Comparison of ENCODE assay signal across 8 cellular contexts in genomic region chr10:21020545-21020944, GRCh38.
DNase-seq lines count a peak whose midpoint lies in the region; ATAC-seq, FAIRE-seq and TF ChIP-seq lines count a peak whose summit lies in the region.

No MANE protein-coding gene starts in this region.

- no peaks in the 10 kb centered on the region for H3K36me3 ChIP-seq in endothelial cell of umbilical vein (ENCODE audit: control insufficient read depth in 2 of 2, extremely low read depth in 1 of 2, insufficient read depth in 2 of 2, low read length in 2 of 2)

- ATAC-seq in Right ventricle myocardium inferior (peak; percentile 24), HG02623 (IDR thresholded peaks at IDR 0.05; ENCODE audit: unreplicated experiment) (peak; percentile 89)

- no peaks in the 10 kb centered on the region for H3K9me1 ChIP-seq in endothelial cell of umbilical vein (replicated peaks; ENCODE audit: control insufficient read depth, extremely low read depth, insufficient read depth, low read length)

- no peak for TF ChIP-seq POLR2A in endothelial cell of umbilical vein (IDR thresholded peaks at IDR 0.05; ENCODE audit: low read depth, low read length)

- H3K9me3 ChIP-seq in endothelial cell of umbilical vein (replicated peaks; ENCODE audit: control insufficient read depth, insufficient read depth, low read length), result no peaks in the 10 kb centered on the region

- dilution Hi-C loops in endothelial cell of umbilical vein (cut with MboI; ENCODE audit: extremely low pct_ligation_motif_present, low sequenced_read_pairs), result no loop called here

- no TSS peak for BruUV-seq in endothelial cell of umbilical vein (replicated peaks; lab: Mats Ljungman, UMichigan)

- POLR2A ChIA-PET in endothelial cell of umbilical vein (lab: Charles Lee), result no interaction called here

- H2AFZ ChIP-seq in endothelial cell of umbilical vein (ENCODE audit: low read depth, low read length), result peak overlapping the region; percentile 15

- H3K4me3 ChIP-seq in endothelial cell of umbilical vein (replicated peaks in 1 of 3; ENCODE audit: insufficient read depth in 1 of 3, low read depth in 1 of 3, low read length in 3 of 3) (no peak overlapping the region), dorsolateral prefrontal cortex (no peak overlapping the region)

- TF ChIP-seq CTCF in endothelial cell of umbilical vein (IDR thresholded peaks at IDR 0.05; ENCODE audit: extremely low read depth in 1 of 2, insufficient read depth in 1 of 2, low read depth in 1 of 2, low read length in 2 of 2) (peak; percentile 55 to 63), dorsolateral prefrontal cortex (IDR thresholded peaks at IDR 0.05 in 54 of 56, conservative IDR thresholded peaks at IDR 0.05 in 2 of 56; ENCODE audit: low read depth in 1 of 56, partially characterized antibody in 56 of 56) (peak in 9 of 56 donors; percentile 5 to 18 (median 8))

- H3K4me1 ChIP-seq in endothelial cell of umbilical vein (ENCODE audit: control insufficient read depth, extremely low read depth, insufficient read depth, low read length), result no peaks in the 10 kb centered on the region

- FAIRE-seq in endothelial cell of umbilical vein (lab: Jason Lieb, UNC), result peak; percentile 4

- no peak overlapping the region for H3K4me2 ChIP-seq in endothelial cell of umbilical vein (ENCODE audit: insufficient read depth, low read length)

- H3K9ac ChIP-seq in endothelial cell of umbilical vein (replicated peaks; ENCODE audit: extremely low read depth, insufficient read depth, low read length), result no peak overlapping the region

- H3K79me2 ChIP-seq in endothelial cell of umbilical vein (ENCODE audit: control insufficient read depth, insufficient read depth, low read length), result no peaks in the 10 kb centered on the region

- H4K20me1 ChIP-seq in endothelial cell of umbilical vein (replicated peaks; ENCODE audit: control insufficient read depth, extremely low read depth, insufficient read depth, low read length), result no peaks in the 10 kb centered on the region

- intact Hi-C loops in Right ventricle myocardium inferior (cut with DNase I) (no loop called here), cardiac septum (cut with DNase I) (no loop called here), endothelial cell of umbilical vein (cut with micrococcal nuclease) (loop anchor here (1.0 kb wide), 2 partner anchors 18 to 162 kb away; no protein-coding TSS in a partner anchor), dorsolateral prefrontal cortex (cut with DNase I) (no loop called here)

- H3K27me3 ChIP-seq in endothelial cell of umbilical vein (ENCODE audit: control insufficient read depth in 2 of 2, insufficient read depth in 2 of 2, low read length in 2 of 2) (peaks cover 0 to 16% of the 10 kb centered on the region in 2 experiments), dorsolateral prefrontal cortex (no peaks in the 10 kb centered on the region)

- DNase-seq in Right ventricle myocardium inferior (ENCODE audit: missing footprints) (no peak), cardiac septum (ENCODE audit: low spot score) (no peak), NCI-H146 treated with DMSO at 0.1 percent for 48 hours (lab: John Stamatoyannopoulos, UW; ENCODE audit: unreplicated experiment) (peak; percentile 57), endothelial cell of umbilical vein (ENCODE audit: low read depth, low spot score) (peak; percentile 26), dorsolateral prefrontal cortex (no peak)
- peak; percentile 23 to 24 for DNase-seq in stimulated activated CD4-positive, alpha-beta T cell treated with anti-CD3 and anti-CD28 coated beads, Interleukin-4, amount 100 ng/mL, for 48 hours (ENCODE audit: low read depth in 2 of 2)
- DNase-seq in stimulated activated naive CD4-positive, alpha-beta T cell (lab: John Stamatoyannopoulos, UW), result no peak

- H3K27ac ChIP-seq in endothelial cell of umbilical vein (ENCODE audit: insufficient read depth, low read depth, low read length) (no peak overlapping the region), dorsolateral prefrontal cortex (no peak overlapping the region)

- CTCF ChIA-PET in endothelial cell of umbilical vein (lab: Charles Lee), result interaction anchor here (1.0 to 1.4 kb wide), 2 partner anchors 11 to 133 kb away, joined by 3 read pairs; no protein-coding TSS in a partner anchor

TF ChIP-seq in endothelial cell of umbilical vein, 7 proteins besides CTCF, POLR2A, EP300 and RAD21:
- TF ChIP-seq JUN (IDR thresholded peaks at IDR 0.05; ENCODE audit: borderline replicate concordance, insufficient read depth, insufficient read length, low read depth) (no peak), GATA2 (IDR thresholded peaks at IDR 0.05; ENCODE audit: insufficient read depth, insufficient read length, low read depth, low read length) (no peak), MAX (IDR thresholded peaks at IDR 0.05; ENCODE audit: insufficient read depth, insufficient read length) (no peak), MYC (IDR thresholded peaks at IDR 0.05; ENCODE audit: low read depth, low read length) (no peak), EZH2 (IDR thresholded peaks at IDR 0.05; ENCODE audit: borderline replicate concordance, low read depth, low read length, severe bottlenecking) (no peak), POLR2AphosphoS5 (IDR thresholded peaks at IDR 0.05; ENCODE audit: insufficient read depth, low read depth, low read length) (no peak), FOS (IDR thresholded peaks at IDR 0.05; ENCODE audit: borderline replicate concordance, insufficient read depth, low read length) (no peak)
TF ChIP-seq in endothelial cell of umbilical vein: peak in this region for 0.

Comparison
In these comparisons a context has a peak if more than half of its experiments do, and no peak if none do; other contexts are left out.
1. DNase-seq: peak in NCI-H146 treated with DMSO at 0.1 percent for 48 hours (single experiment), endothelial cell of umbilical vein (single experiment) and stimulated activated CD4-positive, alpha-beta T cell treated with anti-CD3 and anti-CD28 coated beads, Interleukin-4, amount 100 ng/mL, for 48 hours (2 of 2); none in Right ventricle myocardium inferior (single experiment), cardiac septum (single experiment), dorsolateral prefrontal cortex (0 of 10) and stimulated activated naive CD4-positive, alpha-beta T cell (0 of 6).